ENCODE assay signal across 8 cellular contexts in the genomic region with DNA sequence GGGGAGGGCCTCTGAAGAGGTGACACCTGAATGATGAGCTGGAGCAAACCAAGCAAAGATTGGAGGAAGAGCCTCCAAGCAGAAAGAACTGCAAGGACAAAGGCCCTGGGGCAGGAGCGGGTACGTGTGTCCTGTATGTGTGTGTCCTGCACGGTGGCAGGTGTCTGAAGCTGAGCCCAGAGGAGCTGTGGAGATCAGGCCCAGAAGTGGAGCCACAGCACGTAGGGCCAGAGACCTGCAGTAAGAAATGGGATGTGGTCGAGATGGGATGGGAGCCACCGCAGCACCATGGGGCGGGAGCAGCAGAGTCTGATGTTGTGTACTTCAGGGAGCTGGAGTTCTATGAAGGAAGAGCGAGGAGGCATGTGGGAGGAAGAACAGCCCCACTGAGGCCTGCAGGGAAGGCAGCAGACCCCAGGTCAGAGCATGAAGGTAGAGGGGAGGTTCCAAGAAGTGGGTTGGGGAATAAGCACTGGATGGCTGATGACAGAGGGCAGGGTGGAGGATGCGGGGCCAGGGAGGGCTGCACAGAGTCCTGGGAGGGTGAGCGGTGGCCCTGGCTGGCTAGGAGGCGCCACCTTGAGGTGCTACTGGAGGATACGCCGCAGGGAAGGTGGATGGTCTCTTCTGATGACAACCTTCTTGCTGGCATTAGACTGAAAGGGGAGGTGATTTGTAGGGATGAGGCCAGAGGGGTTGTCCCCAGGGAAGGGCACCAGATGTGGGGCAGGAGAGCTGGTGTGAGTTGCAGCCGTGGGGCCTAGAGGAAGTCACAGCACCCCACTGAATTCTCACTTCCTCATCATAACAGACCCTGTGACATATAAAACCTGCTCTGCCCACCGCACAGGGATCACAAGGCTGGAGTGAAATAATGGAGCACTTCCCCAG. TPM values are rescaled to one million over a fixed set of nuclear protein-coding genes. Genes with fewer than 3 reads are reported as not detected.
DNase-seq lines count a peak whose midpoint lies in the region; ATAC-seq lines count a peak whose summit lies in the region.

No MANE protein-coding gene starts in this region.

- WGBS in right cardiac atrium, result 59% methylated on average over 15 of the region's 15 CpGs

- no peaks in the 10 kb centered on the region for H3K27me3 ChIP-seq in right cardiac atrium (ENCODE audit: control insufficient read depth, insufficient read depth)

- H3K4me3 ChIP-seq in right cardiac atrium (ENCODE audit: low read length), result no peak overlapping the region

- H3K4me1 ChIP-seq in right cardiac atrium (ENCODE audit: control insufficient read depth, insufficient read depth, low read length), result no peaks in the 10 kb centered on the region

- H3K36me3 Mint-ChIP-seq in activated naive CD4-positive, alpha-beta T cell treated with anti-CD3 and anti-CD28 coated beads for 36 hours (ENCODE audit: low read depth), result peaks cover 7% of the 10 kb centered on the region

- DNase-seq in CD1c-positive myeloid dendritic cell (ENCODE audit: extremely low spot score) (peak; percentile 95), RPMI7951 (ENCODE audit: low read depth) (peak; percentile 51), right cardiac atrium (peak in 2 of 3 donors; percentile 71 to 72), HPDE6-E6E7 (ENCODE audit: extremely low spot score) (no peak)
- DNase-seq in activated naive CD4-positive, alpha-beta T cell treated with anti-CD3 and anti-CD28 coated beads for 36 hours, result peak; percentile 76
- peak; percentile 34 to 55 for DNase-seq in stimulated activated CD4-positive, alpha-beta T cell treated with anti-CD3 and anti-CD28 coated beads, Interleukin-1b, Interleukin-23, amount 100 ng/mL, for 4 hours (ENCODE audit: low read depth in 2 of 2)

- H3K27me3 Mint-ChIP-seq in activated naive CD4-positive, alpha-beta T cell treated with anti-CD3 and anti-CD28 coated beads for 36 hours (ENCODE audit: low read depth), result no peaks in the 10 kb centered on the region

- ATAC-seq in GM18907 (IDR thresholded peaks at IDR 0.05; ENCODE audit: unreplicated experiment), result peak; percentile 55
- peak; percentile 38 for ATAC-seq in HG03280 (IDR thresholded peaks at IDR 0.05; ENCODE audit: unreplicated experiment)
- ATAC-seq in right cardiac atrium, result peak; percentile 77 to 78

- H3K27ac Mint-ChIP-seq in activated naive CD4-positive, alpha-beta T cell treated with anti-CD3 and anti-CD28 coated beads for 36 hours, result no peak overlapping the region

- intact Hi-C loops in activated naive CD4-positive, alpha-beta T cell treated with anti-CD3 and anti-CD28 coated beads for 36 hours (cut with micrococcal nuclease), result loop anchor here (1.0 to 2.0 kb wide), 3 partner anchors 18 to 158 kb away; partner anchors contain the start of gene HERPUD1
- intact Hi-C loops in right cardiac atrium (cut with DNase I), result loop anchor here in 2 of 4 donors (5.0 to 10.0 kb wide), 2 partner anchors 84 to 86 kb away; partner anchors contain the start of gene SLC12A3 (in 2 of the 2)

- H3K4me1 Mint-ChIP-seq in activated naive CD4-positive, alpha-beta T cell treated with anti-CD3 and anti-CD28 coated beads for 36 hours (ENCODE audit: low read depth), result peaks cover 20% of the 10 kb centered on the region

- H3K9me3 Mint-ChIP-seq in activated naive CD4-positive, alpha-beta T cell treated with anti-CD3 and anti-CD28 coated beads for 36 hours, result no peaks in the 10 kb centered on the region

- H3K27ac ChIP-seq in right cardiac atrium (ENCODE audit: low read length), result no peak overlapping the region

- H3K9me3 ChIP-seq in right cardiac atrium (ENCODE audit: control insufficient read depth, low read length), result no peaks in the 10 kb centered on the region

- H3K4me3 Mint-ChIP-seq in activated naive CD4-positive, alpha-beta T cell treated with anti-CD3 and anti-CD28 coated beads for 36 hours, result no peak overlapping the region

- CTCF ChIA-PET in activated naive CD4-positive, alpha-beta T cell treated with anti-CD3 and anti-CD28 coated beads for 36 hours (lab: Charles Lee), result interaction anchor here (0.6 to 9.1 kb wide), 15 partner anchors 9 to 158 kb away, joined by 3 to 200 read pairs (median 4); partner anchors contain the start of genes CETP and SLC12A3

RNA-seq across cellular contexts. Expression of gene CETP, which starts 10.6 kb away (rescaled TPM):
- total RNA-seq in RPMI7951 (2014; rRNA removed; shearing (Covaris generic)), result 3.5 and 4.8 TPM in 2 replicates
- total RNA-seq in activated naive CD4-positive, alpha-beta T cell treated with anti-CD3 and anti-CD28 coated beads for 36 hours, result not detected
- total RNA-seq in right cardiac atrium, result under 1 TPM in 2 of 4 donors, not detected in 2; 0.46 to 0.59 TPM
- polyA plus RNA-seq in right cardiac atrium, result 0.34 TPM

RNA-seq across cellular contexts. Expression of gene HERPUD1, which starts 19.2 kb away (rescaled TPM):
- 98.9 and 103 TPM in 2 replicates for total RNA-seq in RPMI7951 (2014; rRNA removed; shearing (Covaris generic))
- 100 to 1,000 TPM; 118 to 120 TPM for total RNA-seq in activated naive CD4-positive, alpha-beta T cell treated with anti-CD3 and anti-CD28 coated beads for 36 hours
- total RNA-seq in right cardiac atrium, result 100 to 1,000 TPM in 3 of 4 donors, 10 to 100 TPM in 1; 98.6 to 126 (median 118) TPM
- 94.6 TPM for polyA plus RNA-seq in right cardiac atrium

RNA-seq across cellular contexts. Expression of gene NLRC5, which starts 38.2 kb away (rescaled TPM):
- 15.0 and 16.1 TPM in 2 replicates for total RNA-seq in RPMI7951 (2014; rRNA removed; shearing (Covaris generic))
- 100 to 1,000 TPM; 104 to 119 TPM for total RNA-seq in activated naive CD4-positive, alpha-beta T cell treated with anti-CD3 and anti-CD28 coated beads for 36 hours
- 10 to 100 TPM in 2 of 4 donors, 1 to 10 TPM in 2; 7.9 to 25.0 (median 13.1) TPM for total RNA-seq in right cardiac atrium
- 8.2 TPM for polyA plus RNA-seq in right cardiac atrium
